Comparison of ENCODE assay signal across 28 cellular contexts in the genomic region with DNA sequence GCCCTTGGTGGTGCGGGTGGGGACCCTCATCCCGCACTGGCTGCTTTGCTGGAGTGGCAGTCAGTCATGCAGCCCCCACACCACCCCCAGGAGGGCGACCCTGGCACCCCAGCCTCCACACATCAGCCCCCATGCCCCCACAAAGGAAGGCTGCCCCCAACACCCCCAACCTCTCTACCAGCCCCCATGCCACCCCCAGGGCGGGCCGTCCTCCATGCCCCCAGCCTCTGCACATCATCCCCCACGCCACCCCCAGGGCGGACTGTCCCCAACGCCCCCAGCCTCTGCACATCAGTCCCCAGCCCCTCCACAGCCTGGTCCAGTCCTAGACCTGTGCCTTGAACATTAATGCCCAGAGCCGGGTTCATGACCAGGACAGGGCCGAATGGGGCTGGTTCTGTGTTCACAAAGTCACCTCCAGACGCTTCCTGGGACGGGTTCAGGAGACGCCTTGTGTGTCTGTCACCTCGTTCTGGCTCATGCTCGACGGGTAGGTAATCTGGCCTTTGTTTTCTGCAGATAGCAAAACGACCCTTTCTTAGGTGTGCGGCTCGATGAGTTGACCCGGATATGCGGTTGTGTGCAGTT.
"Had no signal": no experiment of that assay in that cellular context is flagged by ENCODE, and none has a peak within 500 bp of the region (broad histone marks: within the 10 kb centered on the region; RNA-seq: fewer than 3 reads in every experiment).

No MANE protein-coding gene starts in this region.

- H3K9me3 ChIP-seq: adrenal gland, esophagus squamous epithelium, heart right ventricle, left lung, neutrophil, pancreas, prostate gland, sigmoid colon, stomach, thyroid gland, upper lobe of right lung had no signal

- H3K27me3 ChIP-seq: adrenal gland, brain microvascular endothelial cell, esophagus squamous epithelium, heart right ventricle, left lung, neutrophil, pancreas, sigmoid colon, stomach, thyroid gland, upper lobe of right lung had no signal

- DNase-seq: activated CD4-positive, alpha-beta T cell treated with anti-CD3 and anti-CD28 coated beads for 4 hours; activated CD4-positive, alpha-beta T cell treated with anti-CD3 and anti-CD28 coated beads, Interleukin-2, amount 50 U/mL, for 4 hours; activated naive CD4-positive, alpha-beta T cell; activated naive CD8-positive, alpha-beta T cell treated with anti-CD3 and anti-CD28 coated beads for 36 hours; activated T-cell treated with anti-CD3 and anti-CD28 coated beads for 4 hours; activated T-cell treated with anti-CD3 and anti-CD28 coated beads, Interleukin-2, amount 50 U/mL, for 72 hours; adrenal gland; brain microvascular endothelial cell; dermis blood vessel endothelial cell; effector CD4-positive, alpha-beta T cell; esophagus squamous epithelium; foreskin melanocyte; heart right ventricle; kidney glomerular epithelial cell; retina; sigmoid colon; small intestine; stimulated activated CD4-positive, alpha-beta T cell treated with anti-CD3 and anti-CD28 coated beads, Interleukin-4, amount 100 ng/mL, for 24 hours; stomach; T-helper 1 cell; thyroid gland; upper lobe of right lung had no signal

- H3K4me3 Mint-ChIP-seq: activated naive CD8-positive, alpha-beta T cell treated with anti-CD3 and anti-CD28 coated beads for 36 hours; activated T-cell treated with anti-CD3 and anti-CD28 coated beads, Interleukin-2, amount 50 U/mL, for 72 hours; nephron; stimulated activated effector memory CD8-positive, alpha-beta T cell treated with anti-CD3 and anti-CD28 coated beads, Interleukin-12 subunit alpha, Interleukin-12 subunit beta, amount 100 ng/mL, for 72 hours had no signal

- H3K27me3 Mint-ChIP-seq: activated naive CD8-positive, alpha-beta T cell treated with anti-CD3 and anti-CD28 coated beads for 36 hours had no signal

- H3K9me3 Mint-ChIP-seq: activated naive CD8-positive, alpha-beta T cell treated with anti-CD3 and anti-CD28 coated beads for 36 hours; activated T-cell treated with anti-CD3 and anti-CD28 coated beads, Interleukin-2, amount 50 U/mL, for 72 hours; nephron; stimulated activated effector memory CD8-positive, alpha-beta T cell treated with anti-CD3 and anti-CD28 coated beads, Interleukin-12 subunit alpha, Interleukin-12 subunit beta, amount 100 ng/mL, for 72 hours had no signal

- H3K27ac Mint-ChIP-seq: activated naive CD8-positive, alpha-beta T cell treated with anti-CD3 and anti-CD28 coated beads for 36 hours; activated T-cell treated with anti-CD3 and anti-CD28 coated beads, Interleukin-2, amount 50 U/mL, for 72 hours; nephron; stimulated activated effector memory CD8-positive, alpha-beta T cell treated with anti-CD3 and anti-CD28 coated beads, Interleukin-12 subunit alpha, Interleukin-12 subunit beta, amount 100 ng/mL, for 72 hours had no signal

- ATAC-seq: activated T-cell treated with anti-CD3 and anti-CD28 coated beads, Interleukin-2, amount 50 U/mL, for 72 hours; heart right ventricle; left lung; pancreas; stimulated activated effector memory CD8-positive, alpha-beta T cell treated with anti-CD3 and anti-CD28 coated beads, Interleukin-12 subunit alpha, Interleukin-12 subunit beta, amount 100 ng/mL, for 72 hours; upper lobe of right lung had no signal

- H3K4me3 ChIP-seq: adrenal gland, esophagus squamous epithelium, heart right ventricle, left lung, pancreas, prostate gland, sigmoid colon, stomach, thyroid gland, upper lobe of right lung had no signal

- H3K27ac ChIP-seq: adrenal gland, brain microvascular endothelial cell, esophagus squamous epithelium, heart right ventricle, left lung, neutrophil, pancreas, prostate gland, sigmoid colon, stomach, thyroid gland, upper lobe of right lung had no signal

- H3K4me1 Mint-ChIP-seq: activated naive CD8-positive, alpha-beta T cell treated with anti-CD3 and anti-CD28 coated beads for 36 hours; nephron had no signal
